In the genomic region with DNA sequence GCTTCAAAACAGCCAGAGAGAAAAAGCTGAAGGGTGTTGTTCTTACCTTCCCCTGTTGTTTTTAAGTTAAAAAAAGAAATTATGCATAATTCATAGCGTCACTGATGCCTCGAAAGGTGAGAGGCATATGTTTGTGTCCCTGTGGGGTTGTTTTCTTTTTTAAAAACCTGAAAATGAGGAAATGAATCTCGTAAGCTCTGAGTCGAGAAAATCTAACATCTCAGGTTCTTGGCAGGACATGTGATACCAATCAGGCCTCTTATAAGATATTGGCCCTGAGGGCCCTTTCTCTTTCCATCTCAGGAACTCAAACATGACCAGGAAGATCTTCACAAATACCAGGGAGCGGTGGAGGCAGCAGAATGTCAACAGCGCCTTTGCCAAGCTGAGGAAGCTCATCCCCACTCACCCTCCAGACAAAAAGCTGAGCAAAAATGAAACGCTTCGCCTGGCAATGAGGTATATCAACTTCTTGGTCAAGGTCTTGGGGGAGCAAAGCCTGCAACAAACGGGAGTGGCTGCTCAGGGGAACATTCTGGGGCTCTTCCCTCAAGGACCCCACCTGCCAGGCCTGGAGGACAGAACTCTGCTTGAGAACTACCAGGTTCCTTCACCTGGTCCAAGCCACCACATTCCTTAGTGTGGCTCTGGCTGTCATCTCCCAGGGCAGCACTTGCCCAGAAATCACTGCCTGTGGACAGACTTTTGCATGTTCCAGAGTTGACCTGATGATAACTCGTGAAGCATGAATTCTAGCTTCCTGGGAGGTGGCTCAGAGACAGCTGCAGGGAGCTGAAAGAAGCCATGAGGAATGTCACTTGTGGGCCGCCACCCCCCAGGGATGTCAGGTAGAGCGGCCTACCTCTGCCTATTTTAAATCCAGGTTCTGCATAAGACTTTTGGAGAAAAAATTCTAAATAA, we compare ENCODE assay signal across 13 cellular contexts. TPM values are rescaled to one million over a fixed set of nuclear protein-coding genes. Genes with fewer than 3 reads are reported as not detected.
DNase-seq lines count a peak whose midpoint lies in the region; ATAC-seq and TF ChIP-seq lines count a peak whose summit lies in the region.
"Had no signal": no experiment of that assay in that cellular context is flagged by ENCODE, and none has a peak within 500 bp of the region (broad histone marks: within the 10 kb centered on the region; RNA-seq: fewer than 3 reads in every experiment).

A gene (plus strand): TSS at position 274 of the 921 bp plus-strand sequence. CDS start 40 bp downstream, at position 314.

- TF ChIP-seq CTCF in GM06990 (IDR thresholded peaks at IDR 0.05; ENCODE audit: insufficient read depth, low read length, poor library complexity, severe bottlenecking) (no peak), progenitor cell of endocrine pancreas (IDR thresholded peaks at IDR 0.05; ENCODE audit: unreplicated experiment) (no peak)

- DNase-seq in GM06990 (ENCODE audit: extremely low read depth, insufficient read length) (peak; percentile 51), retina (no peak), progenitor cell of endocrine pancreas (ENCODE audit: low spot score, unreplicated experiment) (no peak), NCI-H1105 (lab: John Stamatoyannopoulos, UW) (no peak), NCI-H748 treated with DMSO at 0.1 percent for 48 hours (lab: John Stamatoyannopoulos, UW) (no peak)
- DNase-seq: body of pancreas, DND-41, NCI-H774, T-helper 2 cell had no signal

- H3K36me3 ChIP-seq in GM06990 (ENCODE audit: control insufficient read depth, insufficient read depth, low read length), result no peaks in the 10 kb centered on the region

- H3K4me3 Mint-ChIP-seq in progenitor cell of endocrine pancreas (ENCODE audit: low read depth), result no peak within 1 kb of the TSS

- ATAC-seq in GM19372 (IDR thresholded peaks at IDR 0.05; ENCODE audit: low read depth, unreplicated experiment), result peak; percentile 79
- peak; percentile 79 for ATAC-seq in HG02678 (IDR thresholded peaks at IDR 0.05; ENCODE audit: unreplicated experiment)
- ATAC-seq in HG03460 (IDR thresholded peaks at IDR 0.05; ENCODE audit: unreplicated experiment), result peak; percentile 73
- ATAC-seq: body of pancreas had no signal

- H3K9me3 Mint-ChIP-seq in progenitor cell of endocrine pancreas (ENCODE audit: low read depth), result no peaks in the 10 kb centered on the region

- no peaks in the 10 kb centered on the region for H3K27me3 ChIP-seq in GM06990 (replicated peaks; ENCODE audit: control insufficient read depth, insufficient read depth, low read length)
- H3K27me3 ChIP-seq: body of pancreas had no signal

- H3K27ac Mint-ChIP-seq in progenitor cell of endocrine pancreas, result no peak within 1 kb of the TSS

- no peaks in the 10 kb centered on the region for H3K36me3 Mint-ChIP-seq in progenitor cell of endocrine pancreas (ENCODE audit: insufficient read depth)

- H3K4me3 ChIP-seq in GM06990 (replicated peaks; ENCODE audit: low read depth, low read length), result no peak within 1 kb of the TSS
- H3K4me3 ChIP-seq: body of pancreas had no signal

- H3K4me1 Mint-ChIP-seq in progenitor cell of endocrine pancreas (ENCODE audit: low read depth), result peaks cover 7% of the 10 kb centered on the region

- peaks cover 55% of the 10 kb centered on the region for H3K27me3 Mint-ChIP-seq in progenitor cell of endocrine pancreas

RNA-seq across cellular contexts. Expression of the gene that starts here (rescaled TPM):
- 0.82 and 2.2 TPM in 2 replicates for total RNA-seq in progenitor cell of endocrine pancreas
- total RNA-seq: body of pancreas, endothelial cell of umbilical vein had no signal
